ENCODE assay signal across 8 cellular contexts in the genomic region with DNA sequence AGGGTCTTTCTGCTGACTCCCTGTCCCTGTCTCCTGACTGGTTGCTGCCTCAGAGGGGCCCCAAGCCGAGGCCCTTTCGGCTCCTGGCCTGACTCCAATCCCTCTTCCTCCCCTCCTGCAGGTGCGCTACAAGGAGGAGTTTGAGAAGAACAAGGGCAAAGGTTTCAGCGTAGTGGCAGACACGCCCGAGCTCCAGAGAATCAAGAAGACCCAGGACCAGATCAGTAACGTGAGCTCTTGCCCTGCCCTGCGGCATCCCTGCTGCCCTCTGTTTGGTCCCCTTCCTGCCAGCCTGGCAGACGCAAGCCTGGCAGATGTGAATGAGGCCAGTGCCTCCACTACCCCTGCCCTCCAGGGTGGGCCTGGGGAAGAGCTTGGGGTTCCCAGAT. TPM values are rescaled to one million over a fixed set of nuclear protein-coding genes. Genes with fewer than 3 reads are reported as not detected.
A peak's percentile ranks its signal among the peaks of the same experiment; 100 is the strongest.
DNase-seq lines count a peak whose midpoint lies in the region; ATAC-seq and TF ChIP-seq lines count a peak whose summit lies in the region.

No MANE protein-coding gene starts in this region.

- TF ChIP-seq CTCF in CD14-positive monocyte (IDR thresholded peaks at IDR 0.05) (no peak), liver (IDR thresholded peaks at IDR 0.05; ENCODE audit: low read depth, low read length, missing input control) (no peak), uterus (IDR thresholded peaks at IDR 0.05) (no peak)

- H3K4me1 ChIP-seq in liver (ENCODE audit: control insufficient read depth in 4 of 4, insufficient read depth in 4 of 4, low read length in 3 of 4) (peaks cover 24 to 59% (median 50%) of the 10 kb centered on the region in 4 donors), uterus (peaks cover 8 to 47% of the 10 kb centered on the region in 2 donors)

- no peak for TF ChIP-seq RAD21 in liver (IDR thresholded peaks at IDR 0.05)

- no peak overlapping the region for H3K4me3 ChIP-seq in liver (ENCODE audit: low read depth in 1 of 3, low read length in 3 of 3)
- no peak overlapping the region for H3K4me3 ChIP-seq in uterus

- no peak for TF ChIP-seq POLR2A in uterus (IDR thresholded peaks at IDR 0.05)

- ATAC-seq in GM21528 (IDR thresholded peaks at IDR 0.05; ENCODE audit: low FRiP score, unreplicated experiment) = peak; percentile 13

- no peaks in the 10 kb centered on the region for H3K27me3 ChIP-seq in liver (ENCODE audit: control insufficient read depth in 4 of 4, insufficient read depth in 4 of 4, low read length in 3 of 4)
- H3K27me3 ChIP-seq in uterus = no peaks in the 10 kb centered on the region

- no peak for DNase-seq in CD14-positive monocyte (ENCODE audit: low spot score)
- DNase-seq in RPMI8226 = peak; percentile 89
- no peak for DNase-seq in uterus
- DNase-seq in NCI-H446 (lab: John Stamatoyannopoulos, UW) = no peak
- DNase-seq in NCI-H82 (lab: John Stamatoyannopoulos, UW) = no peak
- no peak for DNase-seq in activated effector memory CD4-positive, alpha-beta T cell treated with Interleukin-2 at 50 U/mL for 16 hours

- H3K27me3 Mint-ChIP-seq in CD14-positive monocyte (ENCODE audit: low read depth in 3 of 3) = peaks cover 0 to 1% (median 0%) of the 10 kb centered on the region in 3 donors

- no peaks in the 10 kb centered on the region for H3K9me3 Mint-ChIP-seq in CD14-positive monocyte

- peak overlapping the region; percentile 85 to 97 (median 94) for H3K27ac Mint-ChIP-seq in CD14-positive monocyte

- intact Hi-C loops in CD14-positive monocyte (cut with micrococcal nuclease) (no loop called here), uterus (cut with DNase I; ENCODE audit: low total_unique reads) (no loop called here)

- peaks cover 34 to 55% of the 10 kb centered on the region in 2 donors for H3K36me3 Mint-ChIP-seq in CD14-positive monocyte

- H3K9me3 ChIP-seq in liver (ENCODE audit: control insufficient read depth in 4 of 4, low read length in 3 of 4) (no peaks in the 10 kb centered on the region), uterus (no peaks in the 10 kb centered on the region)

- H3K9ac ChIP-seq in liver (ENCODE audit: low read depth in 1 of 2, low read length in 2 of 2) = no peak overlapping the region

- 52% methylated on average over 9 of the region's 9 CpGs for WGBS in liver

- H3K27ac ChIP-seq in liver (ENCODE audit: low read depth in 1 of 2, low read length in 2 of 2) = peak overlapping the region; percentile 44 to 76
- H3K27ac ChIP-seq in uterus = peak overlapping the region; percentile 56 to 61

- H3K4me3 Mint-ChIP-seq in CD14-positive monocyte = peak overlapping the region; percentile 65 to 87

- peaks cover 68% of the 10 kb centered on the region for H3K4me1 Mint-ChIP-seq in CD14-positive monocyte

- H3K36me3 ChIP-seq in liver (ENCODE audit: control insufficient read depth in 4 of 4, insufficient read depth in 3 of 4, low read depth in 1 of 4, low read length in 3 of 4) (peaks cover 0 to 6% (median 3%) of the 10 kb centered on the region in 4 donors), uterus (no peaks in the 10 kb centered on the region)

TF ChIP-seq in liver, 16 proteins besides CTCF, POLR2A, EP300 and RAD21:
- TF ChIP-seq, protein P1, sequence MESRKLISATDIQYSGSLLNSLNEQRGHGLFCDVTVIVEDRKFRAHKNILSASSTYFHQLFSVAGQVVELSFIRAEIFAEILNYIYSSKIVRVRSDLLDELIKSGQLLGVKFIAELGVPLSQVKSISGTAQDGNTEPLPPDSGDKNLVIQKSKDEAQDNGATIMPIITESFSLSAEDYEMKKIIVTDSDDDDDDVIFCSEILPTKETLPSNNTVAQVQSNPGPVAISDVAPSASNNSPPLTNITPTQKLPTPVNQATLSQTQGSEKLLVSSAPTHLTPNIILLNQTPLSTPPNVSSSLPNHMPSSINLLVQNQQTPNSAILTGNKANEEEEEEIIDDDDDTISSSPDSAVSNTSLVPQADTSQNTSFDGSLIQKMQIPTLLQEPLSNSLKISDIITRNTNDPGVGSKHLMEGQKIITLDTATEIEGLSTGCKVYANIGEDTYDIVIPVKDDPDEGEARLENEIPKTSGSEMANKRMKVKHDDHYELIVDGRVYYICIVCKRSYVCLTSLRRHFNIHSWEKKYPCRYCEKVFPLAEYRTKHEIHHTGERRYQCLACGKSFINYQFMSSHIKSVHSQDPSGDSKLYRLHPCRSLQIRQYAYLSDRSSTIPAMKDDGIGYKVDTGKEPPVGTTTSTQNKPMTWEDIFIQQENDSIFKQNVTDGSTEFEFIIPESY (IDR thresholded peaks at IDR 0.05) = no peak
- TF ChIP-seq NR2F2 (IDR thresholded peaks at IDR 0.05) = no peak
- no peak for TF ChIP-seq EGR1 (IDR thresholded peaks at IDR 0.05; ENCODE audit: low read depth in 2 of 2)
- no peak for TF ChIP-seq MAX (IDR thresholded peaks at IDR 0.05)
- no peak for TF ChIP-seq HNF4G (IDR thresholded peaks at IDR 0.05)
- no peak for TF ChIP-seq RXRA (IDR thresholded peaks at IDR 0.05)
- no peak for TF ChIP-seq YY1 (IDR thresholded peaks at IDR 0.05)
- TF ChIP-seq FOXA1 (IDR thresholded peaks at IDR 0.05) = no peak
- no peak for TF ChIP-seq JUND (IDR thresholded peaks at IDR 0.05)
- no peak for TF ChIP-seq FOXA2 (IDR thresholded peaks at IDR 0.05)
- no peak for TF ChIP-seq GABPA (IDR thresholded peaks at IDR 0.05 in 1 of 2, conservative IDR thresholded peaks at IDR 0.05 in 1 of 2)

RNA-seq across cellular contexts. Expression of gene LASP1, which starts 28.4 kb away (rescaled TPM):
- polyA plus RNA-seq in CD14-positive monocyte (10 to 100 TPM; 70.6 to 93.7 TPM), liver (10 to 100 TPM; 18.2 to 77.7 TPM)
- total RNA-seq in liver (10 to 100 TPM; 59.4 to 77.4 TPM), uterus (100 to 1,000 TPM in 1 of 4 donors, 10 to 100 TPM in 3; 21.2 to 119 (median 58.2) TPM)

RNA-seq across cellular contexts. Expression of gene RPL23, which starts 44.8 kb away (rescaled TPM):
- polyA plus RNA-seq in CD14-positive monocyte = 100 to 1,000 TPM; 561 to 618 TPM
- total RNA-seq in liver = 100 to 1,000 TPM; 284 to 797 TPM
- 100 to 1,000 TPM; 552 to 740 TPM for polyA plus RNA-seq in liver
- total RNA-seq in uterus = 1,000 to 10,000 TPM; 1,418 to 5,044 (median 2,630) TPM
